ENCODE assay signal across 16 cellular contexts in the genomic region with DNA sequence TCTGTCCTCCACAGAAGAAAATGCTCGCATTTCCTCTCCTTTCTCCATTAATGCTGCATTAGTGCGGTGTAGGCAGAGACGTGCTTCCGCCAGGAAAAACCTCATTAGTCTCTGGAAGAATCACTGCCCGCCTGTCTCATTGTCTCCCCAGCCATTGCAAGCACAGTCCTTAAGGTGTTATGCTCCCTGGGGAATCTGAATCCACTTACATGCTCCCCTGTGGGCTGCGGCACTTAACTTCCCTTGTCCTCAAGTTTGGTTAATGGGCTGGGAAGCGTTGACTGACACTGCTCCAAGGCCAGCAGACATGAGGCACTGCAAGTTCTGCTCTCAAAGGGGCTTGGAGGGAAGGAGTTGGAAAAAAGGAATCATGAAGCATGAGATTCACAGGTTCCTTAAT.
"Had no signal": no experiment of that assay in that cellular context is flagged by ENCODE, and none has a peak within 500 bp of the region (broad histone marks: within the 10 kb centered on the region; RNA-seq: fewer than 3 reads in every experiment).

No MANE protein-coding gene starts in this region.

- H3K27ac ChIP-seq: breast epithelium, esophagus muscularis mucosa, neutrophil, tibial nerve, VCaP had no signal

- DNase-seq: activated CD4-positive, alpha-beta T cell treated with anti-CD3 and anti-CD28 coated beads for 4 hours; activated CD8-positive, alpha-beta memory T cell treated with anti-CD3 and anti-CD28 coated beads, Interleukin-2, amount 50 U/mL, for 4 hours; activated CD8-positive, alpha-beta T cell treated with anti-CD3 and anti-CD28 coated beads for 36 hours; activated naive CD4-positive, alpha-beta T cell; aorta; head of caudate nucleus; kidney; left ventricle myocardium superior; right cardiac atrium; T-helper 1 cell had no signal

- H3K9me3 ChIP-seq: breast epithelium, esophagus muscularis mucosa, neutrophil, tibial nerve had no signal

- H3K27me3 ChIP-seq: breast epithelium, esophagus muscularis mucosa, neutrophil, tibial nerve had no signal

- ATAC-seq: activated CD8-positive, alpha-beta T cell treated with anti-CD3 and anti-CD28 coated beads for 36 hours; left ventricle myocardium superior; right cardiac atrium; stimulated activated effector memory CD8-positive, alpha-beta T cell treated with anti-CD3 and anti-CD28 coated beads, Interleukin-12 subunit alpha, Interleukin-12 subunit beta, amount 100 ng/mL, for 72 hours had no signal

- H3K36me3 ChIP-seq: breast epithelium, neutrophil had no signal

- H3K4me3 ChIP-seq: breast epithelium, esophagus muscularis mucosa, tibial nerve had no signal

- H3K4me1 ChIP-seq: breast epithelium, tibial nerve had no signal
